In genomic region chr1:13757693-13758092, GRCh38 we compare ENCODE assay signal across 14 cellular contexts. TPM values are rescaled to one million over a fixed set of nuclear protein-coding genes. Genes with fewer than 3 reads are reported as not detected.
DNase-seq lines count a peak whose midpoint lies in the region; ATAC-seq, FAIRE-seq and TF ChIP-seq lines count a peak whose summit lies in the region.
"Had no signal": no experiment of that assay in that cellular context is flagged by ENCODE, and none has a peak within 500 bp of the region (broad histone marks: within the 10 kb centered on the region; RNA-seq: fewer than 3 reads in every experiment).

No MANE protein-coding gene starts in this region.

- peaks cover 0 to 6% (median 0%) of the 10 kb centered on the region in 9 donors for H3K36me3 ChIP-seq in heart left ventricle
- peaks cover 2% of the 10 kb centered on the region for H3K36me3 ChIP-seq in bronchial epithelial cell (ENCODE audit: control insufficient read depth, insufficient read depth, low read length)
- H3K36me3 ChIP-seq in endodermal cell (ENCODE audit: control insufficient read depth, insufficient read depth, low read length), result peaks cover 10% of the 10 kb centered on the region

- H3K36me3 Mint-ChIP-seq in memory B cell (peaks cover 20% of the 10 kb centered on the region), endodermal cell (ENCODE audit: low read depth) (peaks cover 6% of the 10 kb centered on the region)

- WGBS in heart left ventricle, 4 donors, result 62 to 72% (median 66%) methylated on average over 2 of the region's 2 CpGs
- WGBS in right cardiac atrium, result 85% methylated on average over 2 of the region's 2 CpGs
- no CpG with 5 or more reads among the region's 2 CpGs for WGBS in endodermal cell (ENCODE audit: insufficient coverage in 1 of 2, insufficient read length in 1 of 2), 2 experiments

- H3K27ac ChIP-seq in heart left ventricle (peak overlapping the region in 10 of 12 donors; percentile 28 to 69 (median 58)), right cardiac atrium (ENCODE audit: low read length) (no peak overlapping the region), endodermal cell (ENCODE audit: low read depth, low read length) (no peak overlapping the region)
- H3K27ac ChIP-seq: RWPE1 had no signal

- intact Hi-C loops in heart left ventricle (cut with DNase I), result loop anchor here in 2 of 10 donors (10.0 kb wide), 1 partner anchor 53 kb away; the partner anchor contains the start of gene PRDM2 (in 2 of the 2)
- intact Hi-C loops in right cardiac atrium (cut with DNase I), result no loop called here

- H3K27ac Mint-ChIP-seq in memory B cell, result peak overlapping the region; percentile 47
- no peak overlapping the region for H3K27ac Mint-ChIP-seq in endodermal cell

- no peak for TF ChIP-seq CTCF in heart left ventricle (IDR thresholded peaks at IDR 0.05)
- no peak for TF ChIP-seq CTCF in bronchial epithelial cell (IDR thresholded peaks at IDR 0.05; ENCODE audit: insufficient read depth, low read length, severe bottlenecking)
- no peak for TF ChIP-seq CTCF in endodermal cell (conservative IDR thresholded peaks at IDR 0.05)

- DNase-seq in heart left ventricle, result no peak
- DNase-seq in right cardiac atrium, result no peak
- DNase-seq in bronchial epithelial cell (ENCODE audit: low read depth), result peak; percentile 61
- no peak for DNase-seq in memory B cell (ENCODE audit: low spot score in 2 of 2)
- no peak for DNase-seq in HuH-7.5 (ENCODE audit: low spot score)
- no peak for DNase-seq in endodermal cell
- DNase-seq in NCI-H2029 (lab: John Stamatoyannopoulos, UW), result no peak
- DNase-seq: KBM-7, NCI-H526, nucleus accumbens, T-helper 9 cell had no signal

- ATAC-seq in heart left ventricle (peak in 2 of 4 donors; percentile 46 to 59), right cardiac atrium (no peak), memory B cell (ENCODE audit: low read depth) (no peak), HG03521 (IDR thresholded peaks at IDR 0.05; ENCODE audit: unreplicated experiment) (no peak)

- H3K4me1 ChIP-seq in heart left ventricle (peaks cover 5 to 96% (median 69%) of the 10 kb centered on the region in 12 donors), right cardiac atrium (ENCODE audit: control insufficient read depth, insufficient read depth, low read length) (peaks cover 22% of the 10 kb centered on the region), endodermal cell (ENCODE audit: control insufficient read depth, insufficient read depth, low read length) (no peaks in the 10 kb centered on the region)

- H3K4me3 ChIP-seq in heart left ventricle (no peak overlapping the region), right cardiac atrium (ENCODE audit: low read length) (no peak overlapping the region), bronchial epithelial cell (ENCODE audit: low read depth, low read length) (no peak overlapping the region), endodermal cell (ENCODE audit: low read length) (no peak overlapping the region)
- H3K4me3 ChIP-seq: lung had no signal

- TF ChIP-seq POLR2A in heart left ventricle (IDR thresholded peaks at IDR 0.05), result no peak

- no peak for FAIRE-seq in bronchial epithelial cell (lab: Jason Lieb, UNC)

- H3K4me1 Mint-ChIP-seq in memory B cell (peaks cover 51% of the 10 kb centered on the region), endodermal cell (peaks cover 19% of the 10 kb centered on the region)

- no peak overlapping the region for H3K9ac ChIP-seq in endodermal cell (ENCODE audit: extremely low read depth, low read length, poor library complexity, severe bottlenecking)

- H3K4me3 Mint-ChIP-seq in memory B cell, result no peak overlapping the region
- no peak overlapping the region for H3K4me3 Mint-ChIP-seq in endodermal cell

- no peaks in the 10 kb centered on the region for H3K27me3 Mint-ChIP-seq in memory B cell
- H3K27me3 Mint-ChIP-seq in endodermal cell (ENCODE audit: insufficient read depth), result no peaks in the 10 kb centered on the region

- H3K9me3 Mint-ChIP-seq in memory B cell, result no peaks in the 10 kb centered on the region
- H3K9me3 Mint-ChIP-seq in endodermal cell, result no peaks in the 10 kb centered on the region

- H3K27me3 ChIP-seq in heart left ventricle (no peaks in the 10 kb centered on the region), right cardiac atrium (ENCODE audit: control insufficient read depth, insufficient read depth) (no peaks in the 10 kb centered on the region), bronchial epithelial cell (ENCODE audit: control insufficient read depth, insufficient read depth, low read length) (no peaks in the 10 kb centered on the region), endodermal cell (ENCODE audit: control insufficient read depth, insufficient read depth, low read length, poor library complexity, severe bottlenecking) (no peaks in the 10 kb centered on the region)

- H3K9me3 ChIP-seq in heart left ventricle (no peaks in the 10 kb centered on the region), right cardiac atrium (ENCODE audit: control insufficient read depth, low read length) (no peaks in the 10 kb centered on the region), endodermal cell (ENCODE audit: control insufficient read depth, low read length) (no peaks in the 10 kb centered on the region)

RNA-seq across cellular contexts. Expression of gene PRDM2, which starts 57.7 kb away (rescaled TPM):
- total RNA-seq in heart left ventricle, result 10 to 100 TPM; 22.8 to 52.7 (median 38.8) TPM
- polyA plus RNA-seq in heart left ventricle, result 10 to 100 TPM; 16.1 to 19.3 TPM
- total RNA-seq in right cardiac atrium, result 10 to 100 TPM; 37.2 to 45.9 (median 39.5) TPM
- polyA plus RNA-seq in right cardiac atrium, result 16.3 TPM
- total RNA-seq in bronchial epithelial cell, result 7.1 and 7.6 TPM in 2 replicates
- 10 to 100 TPM; 29.4 to 35.4 TPM for total RNA-seq in endodermal cell
- 35.9 TPM for polyA plus RNA-seq in endodermal cell (2013, experiment 1 of 2)
- 40.1 TPM for polyA plus RNA-seq in endodermal cell (2013, experiment 2 of 2)

Comparison
In these comparisons a context has a peak if more than half of its experiments do, and no peak if none do; other contexts are left out.
1. H3K27ac ChIP-seq: peak in heart left ventricle (10 of 12); none in right cardiac atrium (single experiment) and endodermal cell (single experiment).